Comparison of ENCODE assay signal across 1 cellular context in genomic region chr7:72539702-72540101, GRCh38.
TF ChIP-seq lines count a peak whose summit lies in the region.

No MANE protein-coding gene starts in this region.

TF ChIP-seq in H1, 55 proteins besides CTCF, POLR2A, EP300 and RAD21 (continued from another document):
- TF ChIP-seq SIRT6 (IDR thresholded peaks at IDR 0.05; ENCODE audit: low read length), result no peak
- TF ChIP-seq BCL11A (IDR thresholded peaks at IDR 0.05; ENCODE audit: low read depth in 2 of 2, low read length in 2 of 2), result no peak
- no peak for TF ChIP-seq PHF8 (conservative IDR thresholded peaks at IDR 0.05; ENCODE audit: low read depth, low read length)
- no peak for TF ChIP-seq RXRA (IDR thresholded peaks at IDR 0.05; ENCODE audit: insufficient read depth, low read depth, low read length)
- TF ChIP-seq HDAC2 (IDR thresholded peaks at IDR 0.05; ENCODE audit: borderline replicate concordance in 1 of 2, low read depth in 2 of 2, low read length in 2 of 2), result no peak
- TF ChIP-seq MAX (IDR thresholded peaks at IDR 0.05), result no peak
- no peak for TF ChIP-seq TAF7 (optimal IDR thresholded peaks at IDR 0.05; ENCODE audit: borderline replicate concordance, low read depth, low read length)
- TF ChIP-seq CREB1 (IDR thresholded peaks at IDR 0.05), result no peak
- TF ChIP-seq NRF1 (IDR thresholded peaks at IDR 0.05; ENCODE audit: low read depth, low read length), result no peak
- no peak for TF ChIP-seq SP2 (IDR thresholded peaks at IDR 0.05; ENCODE audit: low read length)
- no peak for TF ChIP-seq SAP30 (IDR thresholded peaks at IDR 0.05; ENCODE audit: insufficient read depth, insufficient replicate concordance, low read length)
- TF ChIP-seq SP1 (IDR thresholded peaks at IDR 0.05; ENCODE audit: low read depth, low read length), result no peak
- TF ChIP-seq E2F6 (IDR thresholded peaks at IDR 0.05), result no peak
- no peak for TF ChIP-seq USF2 (IDR thresholded peaks at IDR 0.05; ENCODE audit: low read length)
- TF ChIP-seq TBP (IDR thresholded peaks at IDR 0.05; ENCODE audit: low read depth, low read length), result no peak
- TF ChIP-seq POU5F1 (IDR thresholded peaks at IDR 0.05; ENCODE audit: low read depth, low read length), result no peak
